In genomic region chr2:237306787-237307170, GRCh38 we compare ENCODE assay signal across 32 cellular contexts.
DNase-seq lines count a peak whose midpoint lies in the region; ATAC-seq and TF ChIP-seq lines count a peak whose summit lies in the region.
"Had no signal": no experiment of that assay in that cellular context is flagged by ENCODE, and none has a peak within 500 bp of the region (broad histone marks: within the 10 kb centered on the region; RNA-seq: fewer than 3 reads in every experiment).

No MANE protein-coding gene starts in this region.

- H3K27me3 Mint-ChIP-seq in T-cell = peaks cover 12 to 18% of the 10 kb centered on the region in 2 donors

- H3K36me3 Mint-ChIP-seq in T-cell = no peaks in the 10 kb centered on the region
- H3K36me3 Mint-ChIP-seq: natural killer cell; stimulated activated naive B cell treated with anti-CD40 and anti-IgM and Interleukin-4, amounts not matched to agents 10 μg/mL and 1 μg/mL and 100 μg/mL, for 72 hours had no signal

- H3K4me3 Mint-ChIP-seq in T-cell = no peak overlapping the region
- H3K4me3 Mint-ChIP-seq: activated CD8-positive, alpha-beta T cell treated with anti-CD3 and anti-CD28 coated beads for 36 hours; activated naive CD4-positive, alpha-beta T cell treated with anti-CD3 and anti-CD28 coated beads for 36 hours; activated T-helper 1 cell treated with anti-CD3 and anti-CD28 coated beads, Interleukin-12 subunit alpha, Interleukin-12 subunit beta, Interleukin-2, Interleukin-4 antibody, amounts not matched to agents 30 ng/mL and 10 ng/mL and 1 ng/mL, durations not matched to agents 14 hours and 24 hours and 36 hours; natural killer cell; stimulated activated naive B cell treated with anti-CD40 and anti-IgM and Interleukin-4, amounts not matched to agents 10 μg/mL and 1 μg/mL and 100 μg/mL, for 72 hours; T-helper 2 cell treated with Interferon-gamma antibody and Interleukin-4, amounts not matched to agents 5 μg/mL and 100 μg/mL, for 36 hours had no signal

- H3K36me3 ChIP-seq in testis (ENCODE audit: low read depth, missing control alignments) = no peaks in the 10 kb centered on the region
- H3K36me3 ChIP-seq: BLaER1, colonic mucosa had no signal

- H3K4me1 ChIP-seq in testis = peaks cover 6% of the 10 kb centered on the region
- H3K4me1 ChIP-seq: BLaER1, colonic mucosa had no signal

- no peaks in the 10 kb centered on the region for H3K4me1 Mint-ChIP-seq in T-cell
- H3K4me1 Mint-ChIP-seq: natural killer cell; stimulated activated naive B cell treated with anti-CD40 and anti-IgM and Interleukin-4, amounts not matched to agents 10 μg/mL and 1 μg/mL and 100 μg/mL, for 72 hours had no signal

- H3K9me3 ChIP-seq in testis = no peaks in the 10 kb centered on the region
- H3K9me3 ChIP-seq: colonic mucosa, mucosa of descending colon had no signal

- H3K27ac ChIP-seq in RWPE1 = peak overlapping the region; percentile 20; the same call in 1 of the 2 replicates
- peak overlapping the region; percentile 63 to 73 for H3K27ac ChIP-seq in testis
- H3K27ac ChIP-seq: BLaER1, colonic mucosa had no signal

- no peak for TF ChIP-seq CTCF in RWPE1 (conservative IDR thresholded peaks at IDR 0.05; ENCODE audit: low read depth)
- no peak for TF ChIP-seq CTCF in fibroblast of mammary gland (conservative IDR thresholded peaks at IDR 0.05; ENCODE audit: control insufficient read depth, insufficient read depth, low read depth, low read length)
- TF ChIP-seq CTCF in testis (IDR thresholded peaks at IDR 0.05) = no peak

- 75 to 77% methylated on average over 3 of the region's 3 CpGs for WGBS in testis, 2 donors

- DNase-seq in ELR (ENCODE audit: low read depth) (peak; percentile 67), RWPE1 (ENCODE audit: low spot score) (no peak), fibroblast of mammary gland (ENCODE audit: low read depth) (peak; percentile 87), testis (no peak), T-cell (no peak)
- no peak for DNase-seq in activated naive CD4-positive, alpha-beta T cell treated with anti-CD3 and anti-CD28 coated beads, Interleukin-2, amount 50 U/mL, for 16 hours
- DNase-seq: activated CD8-positive, alpha-beta memory T cell treated with anti-CD3 and anti-CD28 coated beads, Interleukin-2, amount 50 U/mL, for 48 hours; activated CD8-positive, alpha-beta T cell treated with anti-CD3 and anti-CD28 coated beads for 36 hours; activated naive CD4-positive, alpha-beta T cell treated with anti-CD3 and anti-CD28 coated beads for 36 hours; amygdala; colonic mucosa; effector CD8-positive, alpha-beta T cell; GOT3; hypothalamus; Karpas-422; mucosa of descending colon; MV-4-11; natural killer cell; NCI-H1436 treated with DMSO at 0.1 percent for 48 hours; NCI-H2081 treated with DMSO at 0.1 percent for 48 hours; NCI-H226; NCI-H69; occipital lobe; SHP77 treated with DMSO at 0.1 percent for 48 hours; stimulated activated naive B cell treated with anti-CD40 and anti-IgM and Interleukin-4, amounts not matched to agents 10 μg/mL and 1 μg/mL and 100 μg/mL, for 72 hours; substantia nigra had no signal

- H3K9me3 Mint-ChIP-seq in T-cell = peaks cover 0 to 14% (median 5%) of the 10 kb centered on the region in 3 donors
- H3K9me3 Mint-ChIP-seq: natural killer cell had no signal

- H3K4me3 ChIP-seq in fibroblast of mammary gland (ENCODE audit: control insufficient read depth, low read depth, low read length) (no peak overlapping the region), testis (no peak overlapping the region)
- H3K4me3 ChIP-seq: BLaER1, colonic mucosa, lung, mucosa of descending colon had no signal

- ATAC-seq in T-cell (replicated peaks in 1 of 4) (no peak), HG03565 (IDR thresholded peaks at IDR 0.05; ENCODE audit: unreplicated experiment) (no peak)
- ATAC-seq: activated CD8-positive, alpha-beta T cell treated with anti-CD3 and anti-CD28 coated beads for 36 hours; mucosa of descending colon; natural killer cell; Panc1; stimulated activated naive B cell treated with anti-CD40 and anti-IgM and Interleukin-4, amounts not matched to agents 10 μg/mL and 1 μg/mL and 100 μg/mL, for 72 hours had no signal

- CTCF ChIA-PET in RWPE1 (lab: Yijun Ruan, JAX) = no interaction called here
- CTCF ChIA-PET in T-cell (lab: Charles Lee) = no interaction called here

- no peaks in the 10 kb centered on the region for H3K27me3 ChIP-seq in testis
- H3K27me3 ChIP-seq: BLaER1, colonic mucosa had no signal

- no peak overlapping the region for H3K27ac Mint-ChIP-seq in T-cell
- H3K27ac Mint-ChIP-seq: activated CD8-positive, alpha-beta T cell treated with anti-CD3 and anti-CD28 coated beads for 36 hours; activated naive CD4-positive, alpha-beta T cell treated with anti-CD3 and anti-CD28 coated beads for 36 hours; activated T-helper 1 cell treated with anti-CD3 and anti-CD28 coated beads, Interleukin-12 subunit alpha, Interleukin-12 subunit beta, Interleukin-2, Interleukin-4 antibody, amounts not matched to agents 30 ng/mL and 10 ng/mL and 1 ng/mL, durations not matched to agents 14 hours and 24 hours and 36 hours; natural killer cell; stimulated activated naive B cell treated with anti-CD40 and anti-IgM and Interleukin-4, amounts not matched to agents 10 μg/mL and 1 μg/mL and 100 μg/mL, for 72 hours; T-helper 2 cell treated with Interferon-gamma antibody and Interleukin-4, amounts not matched to agents 5 μg/mL and 100 μg/mL, for 36 hours had no signal

- no peak for TF ChIP-seq POLR2A in testis (IDR thresholded peaks at IDR 0.05)

- POLR2A ChIA-PET in RWPE1 (lab: Yijun Ruan, JAX; ENCODE audit: low non-redundant PET) (no interaction called here), T-cell (lab: Charles Lee) (interaction anchor here in 1 of 2 donors (0.7 kb wide), 1 partner anchor 50 kb away, joined by 4 read pairs; no protein-coding TSS in a partner anchor)

- intact Hi-C loops in testis (cut with DNase I; ENCODE audit: low total_unique reads) = no loop called here

Comparison
In these comparisons a context has a peak if more than half of its experiments do, and no peak if none do; other contexts are left out.
1. DNase-seq: peak in ELR (single experiment) and fibroblast of mammary gland (single experiment); none in RWPE1 (single experiment), testis (single experiment), activated naive CD4-positive, alpha-beta T cell treated with anti-CD3 and anti-CD28 coated beads, Interleukin-2, amount 50 U/mL, for 16 hours (single experiment) and T-cell (0 of 34).